11 cellular contexts compared by ENCODE assay signal in the genomic region with DNA sequence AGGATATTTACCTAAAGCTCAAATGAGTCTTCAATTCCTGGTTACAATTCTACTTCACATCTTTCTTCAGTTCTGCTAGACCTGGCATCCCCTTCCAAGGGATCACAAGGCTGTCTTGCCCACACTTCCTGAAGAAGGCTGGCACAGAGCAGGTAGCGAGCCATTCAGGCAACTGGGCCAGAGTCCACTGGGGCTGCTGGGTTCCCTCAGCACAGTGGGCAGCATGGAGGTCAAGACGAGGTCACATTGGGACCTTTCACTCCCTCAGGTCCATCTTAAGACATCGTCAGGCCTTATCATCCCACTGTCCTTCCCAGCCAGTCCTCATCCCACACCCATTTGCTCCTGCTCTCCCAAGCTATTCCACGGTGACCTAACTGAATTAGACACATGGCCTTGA.
DNase-seq lines count a peak whose midpoint lies in the region; ATAC-seq, FAIRE-seq and TF ChIP-seq lines count a peak whose summit lies in the region.
"Had no signal": no experiment of that assay in that cellular context is flagged by ENCODE, and none has a peak within 500 bp of the region (broad histone marks: within the 10 kb centered on the region; RNA-seq: fewer than 3 reads in every experiment).

No MANE protein-coding gene starts in this region.

- H3K36me3 Mint-ChIP-seq in Caco-2 (ENCODE audit: insufficient read depth, unreplicated experiment) (peaks cover 5% of the 10 kb centered on the region), WTC11 (no peaks in the 10 kb centered on the region)

- peaks cover 32% of the 10 kb centered on the region for H3K4me1 Mint-ChIP-seq in Caco-2 (ENCODE audit: low read depth, unreplicated experiment)
- peaks cover 24% of the 10 kb centered on the region for H3K4me1 Mint-ChIP-seq in WTC11

- H3K9me3 Mint-ChIP-seq in Caco-2 (ENCODE audit: unreplicated experiment) (no peaks in the 10 kb centered on the region), WTC11 (no peaks in the 10 kb centered on the region)

- no peaks in the 10 kb centered on the region for H3K79me2 ChIP-seq in H1 (ENCODE audit: control insufficient read depth in 1 of 2, insufficient read depth in 2 of 2, low read length in 2 of 2)

- TF ChIP-seq CTCF in Caco-2 (IDR thresholded peaks at IDR 0.05; ENCODE audit: insufficient read depth in 1 of 2, low read depth in 1 of 2, low read length in 1 of 2, severe bottlenecking in 1 of 2, unreplicated experiment in 1 of 2) (no peak), RWPE1 (conservative IDR thresholded peaks at IDR 0.05; ENCODE audit: low read depth) (no peak), H1 (IDR thresholded peaks at IDR 0.05; ENCODE audit: control extremely low read depth in 1 of 3, insufficient read depth in 1 of 3, low read depth in 1 of 3, low read length in 3 of 3) (no peak), pancreas (IDR thresholded peaks at IDR 0.05) (no peak), WTC11 (IDR thresholded peaks at IDR 0.05) (no peak)

- no peak overlapping the region for H2AFZ ChIP-seq in H1 (ENCODE audit: low read length)

- 0 out of 2 replicates have a peak overlapping the region, but pooled peaks have one; percentile 25 for H2BK15ac ChIP-seq in H1 (ENCODE audit: low read length)

- H3K4me3 Mint-ChIP-seq in Caco-2 (ENCODE audit: unreplicated experiment): no peak overlapping the region
- no peak overlapping the region for H3K4me3 Mint-ChIP-seq in WTC11

- H3K4me1 ChIP-seq in Caco-2: peaks cover 32% of the 10 kb centered on the region
- peaks cover 3 to 8% (median 6%) of the 10 kb centered on the region in 4 experiments for H3K4me1 ChIP-seq in H1 (replicated peaks in 1 of 4; ENCODE audit: control insufficient read depth in 3 of 4, insufficient read depth in 4 of 4, low read length in 3 of 4)
- peaks cover 16 to 28% (median 27%) of the 10 kb centered on the region in 3 donors for H3K4me1 ChIP-seq in pancreas

- no peaks in the 10 kb centered on the region for H3K79me1 ChIP-seq in H1 (ENCODE audit: low read depth, low read length)

- no peak overlapping the region; the same call in 1 of the 2 replicates for H3K18ac ChIP-seq in H1 (ENCODE audit: extremely low read depth, low read length)

- intact Hi-C loops in Caco-2 (cut with micrococcal nuclease; ENCODE audit: unreplicated experiment): no loop called here
- intact Hi-C loops in pancreas (cut with DNase I): no loop called here

- H4K8ac ChIP-seq in H1 (ENCODE audit: extremely low read depth, insufficient read depth, low read length): no peak overlapping the region

- H3K14ac ChIP-seq in H1 (ENCODE audit: insufficient read length): no peak overlapping the region

- H3K4me3 ChIP-seq in Caco-2 (ENCODE audit: low read depth, low read length) (no peak overlapping the region), H1 (ENCODE audit: extremely low read depth in 1 of 4, insufficient read depth in 2 of 4, low read depth in 3 of 4, low read length in 4 of 4) (no peak overlapping the region), pancreas (no peak overlapping the region)
- H3K4me3 ChIP-seq: MG63 had no signal

- H3K27ac ChIP-seq in RWPE1: 0 out of 2 replicates have a peak overlapping the region, but pooled peaks have one; percentile 28
- no peak overlapping the region for H3K27ac ChIP-seq in H1 (ENCODE audit: low read depth, low read length)
- peak overlapping the region; percentile 86 to 93 (median 90) for H3K27ac ChIP-seq in pancreas

- no peaks in the 10 kb centered on the region for H3K23me2 ChIP-seq in H1 (ENCODE audit: low read depth, low read length)

- H4K20me1 ChIP-seq in H1 (replicated peaks in 1 of 2; ENCODE audit: control insufficient read depth in 1 of 2, insufficient read depth in 2 of 2, low read length in 2 of 2): no peaks in the 10 kb centered on the region

- H3K36me3 ChIP-seq in Caco-2 (ENCODE audit: control insufficient read depth, insufficient read depth, low read length) (no peaks in the 10 kb centered on the region), H1 (ENCODE audit: control insufficient read depth in 2 of 4, insufficient read depth in 4 of 4, low read length in 3 of 4) (no peaks in the 10 kb centered on the region), pancreas (no peaks in the 10 kb centered on the region)
- H3K36me3 ChIP-seq: MG63 had no signal

- peak overlapping the region; percentile 57; the same call in 1 of the 2 replicates for H2AK5ac ChIP-seq in H1 (ENCODE audit: low read depth, low read length)

- H3K56ac ChIP-seq in H1 (replicated peaks; ENCODE audit: insufficient read length, low read depth, low read length): no peak overlapping the region

- no peak for TF ChIP-seq POLR2A in H1 (IDR thresholded peaks at IDR 0.05; ENCODE audit: control extremely low read depth in 1 of 2, low read depth in 2 of 2, low read length in 2 of 2)

- H3K4me2 ChIP-seq in H1 (ENCODE audit: insufficient read depth in 1 of 2, low read depth in 2 of 2, low read length in 2 of 2): no peak overlapping the region

- ATAC-seq in pancreas (peak in 3 of 4 donors; percentile 20 to 23 (median 21)), GM18870 (IDR thresholded peaks at IDR 0.05; ENCODE audit: unreplicated experiment) (no peak), WTC11 (no peak)

- H4K91ac ChIP-seq in H1 (replicated peaks; ENCODE audit: insufficient read length, low read length): no peak overlapping the region

- TF ChIP-seq RAD21 in H1 (IDR thresholded peaks at IDR 0.05 in 1 of 2, conservative IDR thresholded peaks at IDR 0.05 in 1 of 2; ENCODE audit: low read depth in 2 of 2, low read length in 2 of 2): no peak

- H3K9me3 ChIP-seq in Caco-2: no peaks in the 10 kb centered on the region
- no peaks in the 10 kb centered on the region for H3K9me3 ChIP-seq in H1 (ENCODE audit: insufficient read depth in 2 of 2, low read depth in 1 of 2, low read length in 1 of 2)
- H3K9me3 ChIP-seq in pancreas: no peaks in the 10 kb centered on the region
- H3K9me3 ChIP-seq: MG63 had no signal

- no peak for TF ChIP-seq EP300 in H1 (IDR thresholded peaks at IDR 0.05; ENCODE audit: borderline replicate concordance in 1 of 2, low read depth in 2 of 2, low read length in 2 of 2)

- H3K9ac ChIP-seq in H1 (replicated peaks in 1 of 4; ENCODE audit: extremely low read depth in 1 of 4, low read depth in 3 of 4, low read length in 3 of 4): no peak overlapping the region

- CTCF ChIA-PET in Caco-2 (lab: Charles Lee) (no interaction called here), RWPE1 (lab: Yijun Ruan, JAX) (interaction anchor here (0.9 to 1.0 kb wide), 2 partner anchors 10 to 13 kb away, joined by 4 to 5 read pairs; no protein-coding TSS in a partner anchor), H1 (lab: Charles Lee; ENCODE audit: partially characterized antibody) (interaction anchor here (0.9 to 2.5 kb wide), 5 partner anchors 8 to 285 kb away, joined by 3 to 8 read pairs (median 5); no protein-coding TSS in a partner anchor), WTC11 (lab: Charles Lee) (interaction anchor here (0.8 to 1.5 kb wide), 4 partner anchors 7 to 286 kb away, joined by 3 to 5 read pairs (median 3); no protein-coding TSS in a partner anchor)

- peak overlapping the region; percentile 62; the same call in 1 of the 2 replicates for H2BK20ac ChIP-seq in H1 (ENCODE audit: low read length)

- H3K23ac ChIP-seq in H1 (ENCODE audit: insufficient read length): no peak overlapping the region

- 94% methylated on average over 4 of the region's 4 CpGs; no CpG with 5 or more reads in 1 of the 2 experiments for WGBS in H1 (ENCODE audit: extremely low coverage in 1 of 2, insufficient coverage in 1 of 2, insufficient read length in 1 of 2, insufficient replicate concordance in 2 of 2, low coverage in 1 of 2, low lambda C conversion rate in 2 of 2, missing lambda C conversion rate in 1 of 2), 2 experiments
- 60% methylated on average over 4 of the region's 4 CpGs for WGBS in pancreas, 2 donors

- BruUV-seq in Caco-2 (replicated peaks; lab: Mats Ljungman, UMichigan): no TSS peak

- H4K5ac ChIP-seq in H1 (ENCODE audit: insufficient read length, low read depth, low read length): no peak overlapping the region

- H3K27me3 Mint-ChIP-seq in Caco-2 (ENCODE audit: insufficient read depth, unreplicated experiment) (no peaks in the 10 kb centered on the region), WTC11 (ENCODE audit: low read depth) (no peaks in the 10 kb centered on the region; the same call in 1 of the 2 replicates)

- H2BK12ac ChIP-seq in H1 (ENCODE audit: low read depth, low read length): peak overlapping the region; percentile 45; the same call in 1 of the 2 replicates

- H3K27me3 ChIP-seq in Caco-2 (replicated peaks; ENCODE audit: control insufficient read depth, insufficient read depth, low read length) (no peaks in the 10 kb centered on the region), H1 (replicated peaks in 1 of 4; ENCODE audit: control insufficient read depth in 3 of 4, extremely low read depth in 1 of 4, insufficient read depth in 3 of 4, low read length in 3 of 4) (no peaks in the 10 kb centered on the region; a peak in 1 of 7 replicates), pancreas (no peaks in the 10 kb centered on the region)
- H3K27me3 ChIP-seq: MG63 had no signal

- FAIRE-seq in H1 (lab: Jason Lieb, UNC) (no peak), pancreas (lab: Jason Lieb, UNC) (no peak)

- H3K4ac ChIP-seq in H1 (replicated peaks; ENCODE audit: insufficient read length, low read depth, low read length): peak overlapping the region; percentile 50

- POLR2A ChIA-PET in Caco-2 (lab: Charles Lee): no interaction called here
- POLR2A ChIA-PET in RWPE1 (lab: Yijun Ruan, JAX; ENCODE audit: low non-redundant PET): no interaction called here
- POLR2A ChIA-PET in H1 (lab: Charles Lee; ENCODE audit: partially characterized antibody): interaction anchor here (0.8 to 1.0 kb wide), 4 partner anchors 9 to 50 kb away, joined by 3 to 4 read pairs (median 3); no protein-coding TSS in a partner anchor
- POLR2A ChIA-PET in WTC11 (lab: Charles Lee): no interaction called here

- peak overlapping the region; percentile 84 for H3K27ac Mint-ChIP-seq in Caco-2 (ENCODE audit: unreplicated experiment)
- no peak overlapping the region; the same call in 1 of the 2 replicates for H3K27ac Mint-ChIP-seq in WTC11

- H2BK120ac ChIP-seq in H1 (replicated peaks; ENCODE audit: low read depth, low read length): peak overlapping the region; percentile 25

- no peak for DNase-seq in Caco-2
- DNase-seq in RWPE1 (ENCODE audit: low spot score): no peak
- DNase-seq in H1 (ENCODE audit: low read depth in 1 of 2, low spot score in 2 of 2): no peak
- DNase-seq in pancreas: no peak
- no peak for DNase-seq in NCI-H2107 treated with DMSO at 0.1 percent for 48 hours (lab: John Stamatoyannopoulos, UW; ENCODE audit: unreplicated experiment)
- no peak for DNase-seq in WTC11 (ENCODE audit: low spot score)
- DNase-seq in NCI-H1436 (lab: John Stamatoyannopoulos, UW): no peak
- DNase-seq: H7; MG63; stimulated activated CD8-positive, alpha-beta memory T cell treated with anti-CD3 and anti-CD28 coated beads, Interleukin-4, amount 100 ng/mL, for 48 hours had no signal

- H2BK5ac ChIP-seq in H1 (ENCODE audit: low read depth, low read length): peak overlapping the region; percentile 85; the same call in 1 of the 2 replicates

TF ChIP-seq in H1, 55 proteins besides CTCF, POLR2A, EP300 and RAD21 (continues in another document):
- no peak for TF ChIP-seq NANOG (IDR thresholded peaks at IDR 0.05; ENCODE audit: insufficient read depth, low read depth, low read length, poor library complexity, severe bottlenecking)
- no peak for TF ChIP-seq KDM5A (IDR thresholded peaks at IDR 0.05; ENCODE audit: low read length)

TF ChIP-seq in WTC11, 78 proteins besides CTCF, POLR2A, EP300 and RAD21 (continues in another document):
- TF ChIP-seq IRF2 (CRISPR knock-in tag; IDR thresholded peaks at IDR 0.05; ENCODE audit: borderline replicate concordance, low read depth) (no peak), ATF1 (CRISPR knock-in tag; IDR thresholded peaks at IDR 0.05) (no peak)

Comparison
In these comparisons a context has a peak if more than half of its experiments do, and no peak if none do; other contexts are left out.
1. ATAC-seq: peak in pancreas (3 of 4); none in GM18870 (single experiment) and WTC11 (single experiment).